ENCODE assay signal across 1 cellular context in genomic region chr3:4532535-4533112, GRCh38.
TF ChIP-seq lines count a peak whose summit lies in the region.

No MANE protein-coding gene starts in this region.

TF ChIP-seq in WTC11, 78 proteins besides CTCF, POLR2A, EP300 and RAD21 (continued from another document):
- TF ChIP-seq AR (CRISPR knock-in tag; IDR thresholded peaks at IDR 0.05) (no peak), MAX (CRISPR knock-in tag; IDR thresholded peaks at IDR 0.05) (no peak), TCF7 (CRISPR knock-in tag; IDR thresholded peaks at IDR 0.05; ENCODE audit: low read depth) (no peak), ZNF263 (CRISPR knock-in tag; IDR thresholded peaks at IDR 0.05; ENCODE audit: low read depth) (no peak), ZNF512 (CRISPR knock-in tag; IDR thresholded peaks at IDR 0.05; ENCODE audit: borderline replicate concordance) (no peak), TP53 (CRISPR knock-in tag; IDR thresholded peaks at IDR 0.05) (no peak)
